In genomic region chr22:19233189-19233661, GRCh38 we compare ENCODE assay signal across 31 cellular contexts.
"Had no signal": no experiment of that assay in that cellular context is flagged by ENCODE, and none has a peak within 500 bp of the region (broad histone marks: within the 10 kb centered on the region; RNA-seq: fewer than 3 reads in every experiment).

No MANE protein-coding gene starts in this region.

- H3K27me3 ChIP-seq: adrenal gland, ascending aorta, breast epithelium, cardiac muscle cell, colonic mucosa, dorsolateral prefrontal cortex had no signal

- ATAC-seq: activated CD4-positive, alpha-beta T cell treated with anti-CD3 and anti-CD28 coated beads for 36 hours; activated CD8-positive, alpha-beta memory T cell treated with anti-CD3 and anti-CD28 coated beads, Interleukin-2, amount 10 ng/mL, durations not matched to agents 7 days and 5 days; activated CD8-positive, alpha-beta T cell treated with anti-CD3 and anti-CD28 coated beads, Interleukin-2, amount 10 ng/mL, durations not matched to agents 7 days and 5 days; activated naive CD8-positive, alpha-beta T cell treated with anti-CD3 and anti-CD28 coated beads, Interleukin-2, amount 50 U/mL, for 24 hours; esophagus mucosa had no signal

- DNase-seq: activated CD4-positive, alpha-beta memory T cell treated with anti-CD3 and anti-CD28 coated beads for 36 hours; activated CD4-positive, alpha-beta T cell treated with anti-CD3 and anti-CD28 coated beads for 36 hours; activated CD4-positive, alpha-beta T cell treated with anti-CD3 and anti-CD28 coated beads, Interleukin-2, amount 10 ng/mL, durations not matched to agents 24 days and 14 days; activated CD4-positive, CD25-positive, alpha-beta regulatory T cell; activated CD4-positive, CD25-positive, alpha-beta regulatory T cell treated with anti-CD3 and anti-CD28 coated beads, Interleukin-2, amount 50 U/mL, for 72 hours; activated CD8-positive, alpha-beta memory T cell treated with anti-CD3 and anti-CD28 coated beads, Interleukin-2, amount 10 ng/mL, durations not matched to agents 7 days and 5 days; activated CD8-positive, alpha-beta memory T cell treated with anti-CD3 and anti-CD28 coated beads, Interleukin-2, amount 50 U/mL, for 4 hours; activated CD8-positive, alpha-beta T cell treated with anti-CD3 and anti-CD28 coated beads, Interleukin-2, amount 10 ng/mL, durations not matched to agents 7 days and 5 days; activated effector memory CD4-positive, alpha-beta T cell treated with anti-CD3 and anti-CD28 coated beads, Interleukin-2, amount 50 U/mL, for 16 hours; activated naive CD4-positive, alpha-beta T cell treated with anti-CD3 and anti-CD28 coated beads for 36 hours; activated naive CD8-positive, alpha-beta T cell treated with anti-CD3 and anti-CD28 coated beads for 36 hours; activated naive CD8-positive, alpha-beta T cell treated with anti-CD3 and anti-CD28 coated beads, Interleukin-2, amount 50 U/mL, for 24 hours; activated T-cell treated with anti-CD3 and anti-CD28 coated beads, Interleukin-2, amount 50 U/mL, for 1 hour; activated T-cell treated with anti-CD3 and anti-CD28 coated beads, Interleukin-2, amount 50 U/mL, for 48 hours; adrenal gland; central memory CD4-positive, alpha-beta T cell; cerebellar nuclear complex; colonic mucosa; dorsolateral prefrontal cortex; effector memory CD4-positive, alpha-beta T cell; endodermal cell; foreskin fibroblast; T-helper 2 cell had no signal

- H3K9me3 Mint-ChIP-seq: activated CD4-positive, alpha-beta memory T cell treated with anti-CD3 and anti-CD28 coated beads for 36 hours; activated CD4-positive, alpha-beta T cell treated with anti-CD3 and anti-CD28 coated beads, Interleukin-2, amount 10 ng/mL, durations not matched to agents 24 days and 14 days; activated naive CD4-positive, alpha-beta T cell treated with anti-CD3 and anti-CD28 coated beads for 36 hours; activated naive CD4-positive, alpha-beta T cell treated with anti-CD3 and anti-CD28 coated beads, Interleukin-2, amount 50 U/mL, for 24 hours; activated naive CD8-positive, alpha-beta T cell treated with anti-CD3 and anti-CD28 coated beads for 36 hours; activated naive CD8-positive, alpha-beta T cell treated with anti-CD3 and anti-CD28 coated beads, Interleukin-2, amount 50 U/mL, for 24 hours; activated T-helper 1 cell treated with anti-CD3 and anti-CD28 coated beads, Interleukin-12 subunit alpha, Interleukin-12 subunit beta, Interleukin-2, Interleukin-4 antibody, amounts not matched to agents 30 ng/mL and 10 ng/mL and 1 ng/mL, durations not matched to agents 14 hours and 24 hours and 36 hours; activated T-helper 2 cell treated with anti-CD3 and anti-CD28 coated beads, Interferon-gamma antibody, Interleukin-2, Interleukin-4, amounts not matched to agents 10 μg/mL and 5 μg/mL and 100 μg/mL, durations not matched to agents 14 hours and 24 hours and 36 hours; brain; endodermal cell had no signal

- H3K36me3 Mint-ChIP-seq: activated CD4-positive, alpha-beta memory T cell treated with anti-CD3 and anti-CD28 coated beads for 36 hours; activated CD8-positive, alpha-beta memory T cell treated with anti-CD3 and anti-CD28 coated beads, Interleukin-2, amount 10 ng/mL, durations not matched to agents 7 days and 5 days; activated naive CD4-positive, alpha-beta T cell treated with anti-CD3 and anti-CD28 coated beads, Interleukin-2, amount 50 U/mL, for 24 hours; activated naive CD8-positive, alpha-beta T cell treated with anti-CD3 and anti-CD28 coated beads for 36 hours had no signal

- H3K4me1 Mint-ChIP-seq: activated CD4-positive, alpha-beta T cell treated with anti-CD3 and anti-CD28 coated beads for 36 hours; activated CD4-positive, alpha-beta T cell treated with anti-CD3 and anti-CD28 coated beads, Interleukin-2, amount 10 ng/mL, durations not matched to agents 24 days and 14 days; activated CD8-positive, alpha-beta memory T cell treated with anti-CD3 and anti-CD28 coated beads, Interleukin-2, amount 10 ng/mL, durations not matched to agents 7 days and 5 days; activated naive CD4-positive, alpha-beta T cell treated with anti-CD3 and anti-CD28 coated beads, Interleukin-2, amount 50 U/mL, for 24 hours; activated naive CD8-positive, alpha-beta T cell treated with anti-CD3 and anti-CD28 coated beads for 36 hours; activated naive CD8-positive, alpha-beta T cell treated with anti-CD3 and anti-CD28 coated beads, Interleukin-2, amount 50 U/mL, for 24 hours; brain had no signal

- H3K4me1 ChIP-seq: adrenal gland, ascending aorta, breast epithelium, colonic mucosa had no signal

- H3K27ac ChIP-seq: adrenal gland, ascending aorta, breast epithelium, cardiac muscle cell, colonic mucosa, dorsolateral prefrontal cortex had no signal

- H3K4me3 Mint-ChIP-seq: activated CD4-positive, alpha-beta memory T cell treated with anti-CD3 and anti-CD28 coated beads for 36 hours; activated CD4-positive, alpha-beta T cell treated with anti-CD3 and anti-CD28 coated beads for 36 hours; activated CD4-positive, alpha-beta T cell treated with anti-CD3 and anti-CD28 coated beads, Interleukin-2, amount 10 ng/mL, durations not matched to agents 24 days and 14 days; activated CD8-positive, alpha-beta memory T cell treated with anti-CD3 and anti-CD28 coated beads, Interleukin-2, amount 10 ng/mL, durations not matched to agents 7 days and 5 days; activated CD8-positive, alpha-beta T cell treated with anti-CD3 and anti-CD28 coated beads, Interleukin-2, amount 10 ng/mL, durations not matched to agents 7 days and 5 days; activated naive CD4-positive, alpha-beta T cell treated with anti-CD3 and anti-CD28 coated beads for 36 hours; activated naive CD4-positive, alpha-beta T cell treated with anti-CD3 and anti-CD28 coated beads, Interleukin-2, amount 50 U/mL, for 24 hours; activated naive CD8-positive, alpha-beta T cell treated with anti-CD3 and anti-CD28 coated beads for 36 hours; activated naive CD8-positive, alpha-beta T cell treated with anti-CD3 and anti-CD28 coated beads, Interleukin-2, amount 50 U/mL, for 24 hours; activated T-helper 1 cell treated with anti-CD3 and anti-CD28 coated beads, Interleukin-12 subunit alpha, Interleukin-12 subunit beta, Interleukin-2, Interleukin-4 antibody, amounts not matched to agents 30 ng/mL and 10 ng/mL and 1 ng/mL, durations not matched to agents 14 hours and 24 hours and 36 hours; brain; endodermal cell had no signal

- H3K27ac Mint-ChIP-seq: activated CD4-positive, alpha-beta memory T cell treated with anti-CD3 and anti-CD28 coated beads for 36 hours; activated CD4-positive, alpha-beta T cell treated with anti-CD3 and anti-CD28 coated beads for 36 hours; activated CD4-positive, alpha-beta T cell treated with anti-CD3 and anti-CD28 coated beads, Interleukin-2, amount 10 ng/mL, durations not matched to agents 24 days and 14 days; activated CD8-positive, alpha-beta memory T cell treated with anti-CD3 and anti-CD28 coated beads, Interleukin-2, amount 10 ng/mL, durations not matched to agents 7 days and 5 days; activated CD8-positive, alpha-beta T cell treated with anti-CD3 and anti-CD28 coated beads, Interleukin-2, amount 10 ng/mL, durations not matched to agents 7 days and 5 days; activated naive CD4-positive, alpha-beta T cell treated with anti-CD3 and anti-CD28 coated beads for 36 hours; activated naive CD4-positive, alpha-beta T cell treated with anti-CD3 and anti-CD28 coated beads, Interleukin-2, amount 50 U/mL, for 24 hours; activated naive CD8-positive, alpha-beta T cell treated with anti-CD3 and anti-CD28 coated beads for 36 hours; activated naive CD8-positive, alpha-beta T cell treated with anti-CD3 and anti-CD28 coated beads, Interleukin-2, amount 50 U/mL, for 24 hours; activated T-helper 1 cell treated with anti-CD3 and anti-CD28 coated beads, Interleukin-12 subunit alpha, Interleukin-12 subunit beta, Interleukin-2, Interleukin-4 antibody, amounts not matched to agents 30 ng/mL and 10 ng/mL and 1 ng/mL, durations not matched to agents 14 hours and 24 hours and 36 hours; activated T-helper 2 cell treated with anti-CD3 and anti-CD28 coated beads, Interferon-gamma antibody, Interleukin-2, Interleukin-4, amounts not matched to agents 10 μg/mL and 5 μg/mL and 100 μg/mL, durations not matched to agents 14 hours and 24 hours and 36 hours; brain; endodermal cell had no signal

- H3K4me3 ChIP-seq: adrenal gland, ascending aorta, breast epithelium, cardiac muscle cell, colonic mucosa, dorsolateral prefrontal cortex had no signal

- H3K36me3 ChIP-seq: ascending aorta, breast epithelium, cardiac muscle cell, colonic mucosa had no signal

- H3K9me3 ChIP-seq: adrenal gland, ascending aorta, breast epithelium, colonic mucosa had no signal

- H3K27me3 Mint-ChIP-seq: activated CD4-positive, alpha-beta memory T cell treated with anti-CD3 and anti-CD28 coated beads for 36 hours; activated naive CD8-positive, alpha-beta T cell treated with anti-CD3 and anti-CD28 coated beads, Interleukin-2, amount 50 U/mL, for 24 hours; brain had no signal
